Comparison of ENCODE assay signal across 6 cellular contexts in the genomic region with DNA sequence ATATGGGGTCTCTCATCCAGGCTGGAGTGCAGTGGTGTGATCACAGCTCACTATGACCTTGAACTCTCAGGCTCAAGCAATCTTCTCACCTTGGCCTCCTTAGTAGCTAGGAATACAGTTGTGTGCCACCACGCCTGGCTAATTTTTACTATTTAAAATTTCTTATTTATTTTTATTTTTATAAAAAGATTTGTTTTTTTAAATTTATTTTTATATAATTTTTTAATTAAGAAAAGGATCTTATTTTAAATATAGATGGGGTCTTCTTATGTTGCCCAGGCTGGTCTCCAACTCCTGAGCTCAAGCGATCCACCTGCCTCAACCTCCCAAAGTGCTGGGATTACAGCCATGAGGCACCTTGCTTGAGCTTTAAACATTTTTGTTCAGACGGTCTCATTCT.
"Had no signal": no experiment of that assay in that cellular context is flagged by ENCODE, and none has a peak within 500 bp of the region (broad histone marks: within the 10 kb centered on the region; RNA-seq: fewer than 3 reads in every experiment).

No MANE protein-coding gene starts in this region.

- H3K36me3 Mint-ChIP-seq: IgD-negative memory B cell had no signal

- H3K27me3 Mint-ChIP-seq: IgD-negative memory B cell had no signal

- ATAC-seq: HepG2, K562 had no signal

- DNase-seq: IMR-90, KBM-7 had no signal

- H3K4me3 ChIP-seq: K562 had no signal

- H3K27ac ChIP-seq: HL-60 had no signal
